In genomic region chr6:151689499-151690201, GRCh38 we compare ENCODE assay signal across 11 cellular contexts.
DNase-seq lines count a peak whose midpoint lies in the region; ATAC-seq and TF ChIP-seq lines count a peak whose summit lies in the region.
"Had no signal": no experiment of that assay in that cellular context is flagged by ENCODE, and none has a peak within 500 bp of the region (broad histone marks: within the 10 kb centered on the region; RNA-seq: fewer than 3 reads in every experiment).

No MANE protein-coding gene starts in this region.

- no peaks in the 10 kb centered on the region for H3K4me1 ChIP-seq in right atrium auricular region
- peaks cover 7% of the 10 kb centered on the region for H3K4me1 ChIP-seq in lower lobe of right lung
- H3K4me1 ChIP-seq in uterus, result no peaks in the 10 kb centered on the region
- H3K4me1 ChIP-seq: BLaER1 had no signal

- no peaks in the 10 kb centered on the region for H3K27me3 ChIP-seq in right atrium auricular region
- no peaks in the 10 kb centered on the region for H3K27me3 ChIP-seq in lower lobe of right lung (ENCODE audit: low read depth)
- H3K27me3 ChIP-seq in uterus, result no peaks in the 10 kb centered on the region
- H3K27me3 ChIP-seq: BLaER1 had no signal

- H3K4me3 Mint-ChIP-seq in T-helper 17 cell, result no peak overlapping the region

- no peaks in the 10 kb centered on the region for H3K36me3 Mint-ChIP-seq in T-helper 17 cell (ENCODE audit: low read depth)

- TF ChIP-seq CTCF in right atrium auricular region (IDR thresholded peaks at IDR 0.05) (no peak), lower lobe of right lung (IDR thresholded peaks at IDR 0.05) (no peak), uterus (IDR thresholded peaks at IDR 0.05) (no peak)

- H3K36me3 ChIP-seq in right atrium auricular region (no peaks in the 10 kb centered on the region), lower lobe of right lung (no peaks in the 10 kb centered on the region), uterus (no peaks in the 10 kb centered on the region)
- H3K36me3 ChIP-seq: BLaER1 had no signal

- TF ChIP-seq POLR2A in uterus (IDR thresholded peaks at IDR 0.05), result no peak

- H3K9me3 ChIP-seq in right atrium auricular region (no peaks in the 10 kb centered on the region), T-helper 17 cell (ENCODE audit: control insufficient read depth, low read length, poor library complexity, severe bottlenecking) (no peaks in the 10 kb centered on the region), lower lobe of right lung (no peaks in the 10 kb centered on the region), uterus (no peaks in the 10 kb centered on the region)
- H3K9me3 ChIP-seq: BLaER1 had no signal

- H3K27ac Mint-ChIP-seq in T-helper 17 cell, result peak overlapping the region; percentile 92

- peaks cover 6% of the 10 kb centered on the region for H3K27me3 Mint-ChIP-seq in T-helper 17 cell

- peak overlapping the region in 1 of 2 donors; percentile 65 for H3K27ac ChIP-seq in right atrium auricular region
- peak overlapping the region; percentile 75 for H3K27ac ChIP-seq in lower lobe of right lung
- peak overlapping the region; percentile 88 to 94 for H3K27ac ChIP-seq in uterus
- H3K27ac ChIP-seq: BLaER1 had no signal

- H3K4me3 ChIP-seq in right atrium auricular region (peak overlapping the region in 1 of 2 donors; percentile 30), lower lobe of right lung (no peak overlapping the region), uterus (peak overlapping the region in 1 of 2 donors; percentile 33)
- H3K4me3 ChIP-seq: BLaER1 had no signal

- intact Hi-C loops in Right ventricle myocardium superior (cut with DNase I), result no loop called here
- intact Hi-C loops in lower lobe of right lung (cut with DNase I), result no loop called here
- intact Hi-C loops in uterus (cut with DNase I; ENCODE audit: low total_unique reads), result no loop called here

- H3K4me1 Mint-ChIP-seq in T-helper 17 cell, result peaks cover 8% of the 10 kb centered on the region

- peak; percentile 38 for ATAC-seq in Right ventricle myocardium superior (ENCODE audit: poor library complexity)
- no peak for ATAC-seq in T-helper 17 cell
- no peak for ATAC-seq in lower lobe of right lung
- no peak for ATAC-seq in HG02610 (IDR thresholded peaks at IDR 0.05; ENCODE audit: unreplicated experiment)
- no peak for ATAC-seq in GM19397 (IDR thresholded peaks at IDR 0.05; ENCODE audit: unreplicated experiment)

- DNase-seq in Right ventricle myocardium superior (no peak), right atrium auricular region (ENCODE audit: low spot score) (no peak), T-helper 17 cell (no peak), lower lobe of right lung (no peak), uterus (no peak), AG08395 (ENCODE audit: low spot score) (no peak)
- DNase-seq: cerebellar nuclear complex, NCI-H2171 treated with DMSO at 0.1 percent for 48 hours had no signal
